Comparison of ENCODE assay signal across 1 cellular context in the genomic region with DNA sequence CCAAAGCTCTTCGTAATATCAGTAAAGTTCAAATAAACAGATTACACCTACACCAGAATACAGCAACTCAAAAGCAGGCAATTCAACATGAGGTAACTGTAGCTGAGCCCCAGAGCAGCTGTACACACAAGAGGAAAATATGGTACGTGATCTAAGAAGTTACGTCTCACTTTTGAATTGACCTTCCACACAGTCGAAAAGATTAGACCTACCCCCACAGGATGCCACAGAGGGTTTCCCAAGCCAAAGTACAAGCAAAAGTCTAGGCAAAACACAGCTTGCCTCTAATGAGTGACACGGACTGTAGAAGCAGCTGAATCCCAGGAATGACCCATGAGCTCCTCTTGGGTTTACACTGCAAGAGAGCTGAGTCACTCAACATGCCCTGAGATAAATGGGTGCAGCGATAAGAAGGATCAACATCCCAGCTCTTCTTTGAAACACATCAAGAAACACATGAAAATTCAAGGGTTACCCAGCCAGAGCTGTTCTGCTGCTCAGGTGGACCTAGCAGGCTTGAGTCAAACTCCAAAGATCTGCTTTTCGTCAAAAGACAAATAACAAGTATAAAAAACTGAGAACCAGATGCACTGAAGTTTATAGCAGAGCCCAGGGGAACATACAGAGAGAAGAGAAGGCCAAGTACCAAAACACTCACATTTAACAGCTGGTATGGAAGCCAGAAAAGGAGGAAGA.
TF ChIP-seq lines count a peak whose summit lies in the region.

No MANE protein-coding gene starts in this region.

TF ChIP-seq in HepG2, 621 proteins besides CTCF, POLR2A, EP300 and RAD21 (continued from another document and continues in another):
- TF ChIP-seq CHCHD3 (CRISPR knock-in tag; IDR thresholded peaks at IDR 0.05) (no peak), ZSCAN25 (CRISPR knock-in tag; IDR thresholded peaks at IDR 0.05) (no peak), ATF1 (CRISPR knock-in tag; IDR thresholded peaks at IDR 0.05) (peak; percentile 63; the same call in 1 of the 2 replicates), ZNF350 (CRISPR knock-in tag; IDR thresholded peaks at IDR 0.05; ENCODE audit: borderline replicate concordance, low read depth) (no peak; the same call in 1 of the 2 replicates), MED8 (CRISPR knock-in tag; IDR thresholded peaks at IDR 0.05; ENCODE audit: insufficient replicate concordance) (peak; percentile 84), ZFAT (CRISPR knock-in tag; conservative IDR thresholded peaks at IDR 0.05) (no peak), NFATC3 (CRISPR knock-in tag; IDR thresholded peaks at IDR 0.05) (no peak), GZF1 (CRISPR knock-in tag; IDR thresholded peaks at IDR 0.05) (no peak), NFIC (IDR thresholded peaks at IDR 0.05; ENCODE audit: low read length) (peak; percentile 88), ZNF773 (CRISPR knock-in tag; IDR thresholded peaks at IDR 0.05; ENCODE audit: borderline replicate concordance) (no peak), MAF1 (CRISPR knock-in tag; IDR thresholded peaks at IDR 0.05; ENCODE audit: borderline replicate concordance) (no peak), ZNF713 (CRISPR knock-in tag; IDR thresholded peaks at IDR 0.05) (no peak), GLI4 (CRISPR knock-in tag; IDR thresholded peaks at IDR 0.05; ENCODE audit: borderline replicate concordance) (no peak), SOX5 (CRISPR knock-in tag; IDR thresholded peaks at IDR 0.05; ENCODE audit: borderline replicate concordance) (peak; percentile 72), ZNF850 (CRISPR knock-in tag; conservative IDR thresholded peaks at IDR 0.05) (no peak), ZFP62 (CRISPR knock-in tag; IDR thresholded peaks at IDR 0.05) (no peak), ZNF232 (CRISPR knock-in tag; IDR thresholded peaks at IDR 0.05; ENCODE audit: borderline replicate concordance) (no peak), NAIF1 (CRISPR knock-in tag; IDR thresholded peaks at IDR 0.05; ENCODE audit: borderline replicate concordance) (0 out of 2 replicates have a peak, but pooled peaks have one; percentile 45), KLF6 (CRISPR knock-in tag; IDR thresholded peaks at IDR 0.05) (no peak), FOXP1 (IDR thresholded peaks at IDR 0.05) (no peak), FOXP1 (CRISPR knock-in tag; IDR thresholded peaks at IDR 0.05) (peak; percentile 79), FOXK1 (CRISPR knock-in tag; IDR thresholded peaks at IDR 0.05; ENCODE audit: borderline replicate concordance, low read depth) (no peak; the same call in 1 of the 2 replicates), SYNCRIP (IDR thresholded peaks at IDR 0.05; ENCODE audit: insufficient read depth, low read depth, low read length) (no peak), ZNF264 (CRISPR knock-in tag; IDR thresholded peaks at IDR 0.05) (peak; percentile 71), REL (CRISPR knock-in tag; conservative IDR thresholded peaks at IDR 0.05) (no peak), LCORL (IDR thresholded peaks at IDR 0.05) (0 out of 2 replicates have a peak, but pooled peaks have one; percentile 17), LCORL (CRISPR knock-in tag; IDR thresholded peaks at IDR 0.05) (peak; percentile 86), MYC (CRISPR knock-in tag; IDR thresholded peaks at IDR 0.05; ENCODE audit: borderline replicate concordance) (no peak), ZSCAN9 (CRISPR knock-in tag; IDR thresholded peaks at IDR 0.05; ENCODE audit: borderline replicate concordance) (peak; percentile 79), ZBTB3 (CRISPR knock-in tag; IDR thresholded peaks at IDR 0.05; ENCODE audit: borderline replicate concordance, low read depth) (no peak)
- TF ChIP-seq, protein P1, sequence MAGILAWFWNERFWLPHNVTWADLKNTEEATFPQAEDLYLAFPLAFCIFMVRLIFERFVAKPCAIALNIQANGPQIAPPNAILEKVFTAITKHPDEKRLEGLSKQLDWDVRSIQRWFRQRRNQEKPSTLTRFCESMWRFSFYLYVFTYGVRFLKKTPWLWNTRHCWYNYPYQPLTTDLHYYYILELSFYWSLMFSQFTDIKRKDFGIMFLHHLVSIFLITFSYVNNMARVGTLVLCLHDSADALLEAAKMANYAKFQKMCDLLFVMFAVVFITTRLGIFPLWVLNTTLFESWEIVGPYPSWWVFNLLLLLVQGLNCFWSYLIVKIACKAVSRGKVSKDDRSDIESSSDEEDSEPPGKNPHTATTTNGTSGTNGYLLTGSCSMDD (CRISPR knock-in tag; IDR thresholded peaks at IDR 0.05) = no peak
- TF ChIP-seq, protein P2, sequence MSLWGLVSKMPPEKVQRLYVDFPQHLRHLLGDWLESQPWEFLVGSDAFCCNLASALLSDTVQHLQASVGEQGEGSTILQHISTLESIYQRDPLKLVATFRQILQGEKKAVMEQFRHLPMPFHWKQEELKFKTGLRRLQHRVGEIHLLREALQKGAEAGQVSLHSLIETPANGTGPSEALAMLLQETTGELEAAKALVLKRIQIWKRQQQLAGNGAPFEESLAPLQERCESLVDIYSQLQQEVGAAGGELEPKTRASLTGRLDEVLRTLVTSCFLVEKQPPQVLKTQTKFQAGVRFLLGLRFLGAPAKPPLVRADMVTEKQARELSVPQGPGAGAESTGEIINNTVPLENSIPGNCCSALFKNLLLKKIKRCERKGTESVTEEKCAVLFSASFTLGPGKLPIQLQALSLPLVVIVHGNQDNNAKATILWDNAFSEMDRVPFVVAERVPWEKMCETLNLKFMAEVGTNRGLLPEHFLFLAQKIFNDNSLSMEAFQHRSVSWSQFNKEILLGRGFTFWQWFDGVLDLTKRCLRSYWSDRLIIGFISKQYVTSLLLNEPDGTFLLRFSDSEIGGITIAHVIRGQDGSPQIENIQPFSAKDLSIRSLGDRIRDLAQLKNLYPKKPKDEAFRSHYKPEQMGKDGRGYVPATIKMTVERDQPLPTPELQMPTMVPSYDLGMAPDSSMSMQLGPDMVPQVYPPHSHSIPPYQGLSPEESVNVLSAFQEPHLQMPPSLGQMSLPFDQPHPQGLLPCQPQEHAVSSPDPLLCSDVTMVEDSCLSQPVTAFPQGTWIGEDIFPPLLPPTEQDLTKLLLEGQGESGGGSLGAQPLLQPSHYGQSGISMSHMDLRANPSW (CRISPR knock-in tag; IDR thresholded peaks at IDR 0.05; ENCODE audit: borderline replicate concordance) = peak; percentile 23; the same call in 1 of the 2 replicates
- TF ChIP-seq, protein P3, sequence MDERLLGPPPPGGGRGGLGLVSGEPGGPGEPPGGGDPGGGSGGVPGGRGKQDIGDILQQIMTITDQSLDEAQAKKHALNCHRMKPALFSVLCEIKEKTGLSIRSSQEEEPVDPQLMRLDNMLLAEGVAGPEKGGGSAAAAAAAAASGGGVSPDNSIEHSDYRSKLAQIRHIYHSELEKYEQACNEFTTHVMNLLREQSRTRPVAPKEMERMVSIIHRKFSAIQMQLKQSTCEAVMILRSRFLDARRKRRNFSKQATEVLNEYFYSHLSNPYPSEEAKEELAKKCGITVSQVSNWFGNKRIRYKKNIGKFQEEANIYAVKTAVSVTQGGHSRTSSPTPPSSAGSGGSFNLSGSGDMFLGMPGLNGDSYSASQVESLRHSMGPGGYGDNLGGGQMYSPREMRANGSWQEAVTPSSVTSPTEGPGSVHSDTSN (CRISPR knock-in tag; IDR thresholded peaks at IDR 0.05) = peak; percentile 75
- TF ChIP-seq, protein P4, sequence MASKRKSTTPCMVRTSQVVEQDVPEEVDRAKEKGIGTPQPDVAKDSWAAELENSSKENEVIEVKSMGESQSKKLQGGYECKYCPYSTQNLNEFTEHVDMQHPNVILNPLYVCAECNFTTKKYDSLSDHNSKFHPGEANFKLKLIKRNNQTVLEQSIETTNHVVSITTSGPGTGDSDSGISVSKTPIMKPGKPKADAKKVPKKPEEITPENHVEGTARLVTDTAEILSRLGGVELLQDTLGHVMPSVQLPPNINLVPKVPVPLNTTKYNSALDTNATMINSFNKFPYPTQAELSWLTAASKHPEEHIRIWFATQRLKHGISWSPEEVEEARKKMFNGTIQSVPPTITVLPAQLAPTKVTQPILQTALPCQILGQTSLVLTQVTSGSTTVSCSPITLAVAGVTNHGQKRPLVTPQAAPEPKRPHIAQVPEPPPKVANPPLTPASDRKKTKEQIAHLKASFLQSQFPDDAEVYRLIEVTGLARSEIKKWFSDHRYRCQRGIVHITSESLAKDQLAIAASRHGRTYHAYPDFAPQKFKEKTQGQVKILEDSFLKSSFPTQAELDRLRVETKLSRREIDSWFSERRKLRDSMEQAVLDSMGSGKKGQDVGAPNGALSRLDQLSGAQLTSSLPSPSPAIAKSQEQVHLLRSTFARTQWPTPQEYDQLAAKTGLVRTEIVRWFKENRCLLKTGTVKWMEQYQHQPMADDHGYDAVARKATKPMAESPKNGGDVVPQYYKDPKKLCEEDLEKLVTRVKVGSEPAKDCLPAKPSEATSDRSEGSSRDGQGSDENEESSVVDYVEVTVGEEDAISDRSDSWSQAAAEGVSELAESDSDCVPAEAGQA (IDR thresholded peaks at IDR 0.05; ENCODE audit: low read depth) = no peak
- TF ChIP-seq, protein P4 (CRISPR knock-in tag; IDR thresholded peaks at IDR 0.05; ENCODE audit: borderline replicate concordance) = no peak
- TF ChIP-seq, protein P5, sequence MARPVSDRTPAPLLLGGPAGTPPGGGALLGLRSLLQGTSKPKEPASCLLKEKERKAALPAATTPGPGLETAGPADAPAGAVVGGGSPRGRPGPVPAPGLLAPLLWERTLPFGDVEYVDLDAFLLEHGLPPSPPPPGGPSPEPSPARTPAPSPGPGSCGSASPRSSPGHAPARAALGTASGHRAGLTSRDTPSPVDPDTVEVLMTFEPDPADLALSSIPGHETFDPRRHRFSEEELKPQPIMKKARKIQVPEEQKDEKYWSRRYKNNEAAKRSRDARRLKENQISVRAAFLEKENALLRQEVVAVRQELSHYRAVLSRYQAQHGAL (CRISPR knock-in tag; IDR thresholded peaks at IDR 0.05; ENCODE audit: not compliant biosample characterization) = no peak
- TF ChIP-seq, protein P6, sequence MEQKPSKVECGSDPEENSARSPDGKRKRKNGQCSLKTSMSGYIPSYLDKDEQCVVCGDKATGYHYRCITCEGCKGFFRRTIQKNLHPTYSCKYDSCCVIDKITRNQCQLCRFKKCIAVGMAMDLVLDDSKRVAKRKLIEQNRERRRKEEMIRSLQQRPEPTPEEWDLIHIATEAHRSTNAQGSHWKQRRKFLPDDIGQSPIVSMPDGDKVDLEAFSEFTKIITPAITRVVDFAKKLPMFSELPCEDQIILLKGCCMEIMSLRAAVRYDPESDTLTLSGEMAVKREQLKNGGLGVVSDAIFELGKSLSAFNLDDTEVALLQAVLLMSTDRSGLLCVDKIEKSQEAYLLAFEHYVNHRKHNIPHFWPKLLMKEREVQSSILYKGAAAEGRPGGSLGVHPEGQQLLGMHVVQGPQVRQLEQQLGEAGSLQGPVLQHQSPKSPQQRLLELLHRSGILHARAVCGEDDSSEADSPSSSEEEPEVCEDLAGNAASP (CRISPR knock-in tag; IDR thresholded peaks at IDR 0.05; ENCODE audit: borderline replicate concordance) = peak; percentile 61; the same call in 1 of the 2 replicates
- TF ChIP-seq, protein P7, sequence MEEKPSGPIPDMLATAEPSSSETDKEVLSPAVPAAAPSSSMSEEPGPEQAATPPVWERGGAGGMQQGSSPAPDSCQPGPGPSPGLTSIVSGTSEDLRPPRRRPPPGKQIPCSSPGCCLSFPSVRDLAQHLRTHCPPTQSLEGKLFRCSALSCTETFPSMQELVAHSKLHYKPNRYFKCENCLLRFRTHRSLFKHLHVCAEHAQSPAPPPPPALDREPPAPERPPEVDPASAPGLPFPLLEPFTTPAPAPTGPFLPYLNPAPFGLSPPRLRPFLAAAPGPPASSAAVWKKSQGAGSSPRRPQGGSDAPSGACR (CRISPR knock-in tag; IDR thresholded peaks at IDR 0.05) = no peak
- TF ChIP-seq, protein P8, sequence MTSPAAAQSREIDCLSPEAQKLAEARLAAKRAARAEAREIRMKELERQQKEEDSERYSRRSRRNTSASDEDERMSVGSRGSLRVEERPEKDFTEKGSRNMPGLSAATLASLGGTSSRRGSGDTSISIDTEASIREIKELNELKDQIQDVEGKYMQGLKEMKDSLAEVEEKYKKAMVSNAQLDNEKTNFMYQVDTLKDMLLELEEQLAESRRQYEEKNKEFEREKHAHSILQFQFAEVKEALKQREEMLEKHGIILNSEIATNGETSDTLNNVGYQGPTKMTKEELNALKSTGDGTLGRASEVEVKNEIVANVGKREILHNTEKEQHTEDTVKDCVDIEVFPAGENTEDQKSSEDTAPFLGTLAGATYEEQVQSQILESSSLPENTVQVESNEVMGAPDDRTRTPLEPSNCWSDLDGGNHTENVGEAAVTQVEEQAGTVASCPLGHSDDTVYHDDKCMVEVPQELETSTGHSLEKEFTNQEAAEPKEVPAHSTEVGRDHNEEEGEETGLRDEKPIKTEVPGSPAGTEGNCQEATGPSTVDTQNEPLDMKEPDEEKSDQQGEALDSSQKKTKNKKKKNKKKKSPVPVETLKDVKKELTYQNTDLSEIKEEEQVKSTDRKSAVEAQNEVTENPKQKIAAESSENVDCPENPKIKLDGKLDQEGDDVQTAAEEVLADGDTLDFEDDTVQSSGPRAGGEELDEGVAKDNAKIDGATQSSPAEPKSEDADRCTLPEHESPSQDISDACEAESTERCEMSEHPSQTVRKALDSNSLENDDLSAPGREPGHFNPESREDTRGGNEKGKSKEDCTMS (CRISPR knock-in tag; conservative IDR thresholded peaks at IDR 0.05) = no peak
- TF ChIP-seq, protein P9, sequence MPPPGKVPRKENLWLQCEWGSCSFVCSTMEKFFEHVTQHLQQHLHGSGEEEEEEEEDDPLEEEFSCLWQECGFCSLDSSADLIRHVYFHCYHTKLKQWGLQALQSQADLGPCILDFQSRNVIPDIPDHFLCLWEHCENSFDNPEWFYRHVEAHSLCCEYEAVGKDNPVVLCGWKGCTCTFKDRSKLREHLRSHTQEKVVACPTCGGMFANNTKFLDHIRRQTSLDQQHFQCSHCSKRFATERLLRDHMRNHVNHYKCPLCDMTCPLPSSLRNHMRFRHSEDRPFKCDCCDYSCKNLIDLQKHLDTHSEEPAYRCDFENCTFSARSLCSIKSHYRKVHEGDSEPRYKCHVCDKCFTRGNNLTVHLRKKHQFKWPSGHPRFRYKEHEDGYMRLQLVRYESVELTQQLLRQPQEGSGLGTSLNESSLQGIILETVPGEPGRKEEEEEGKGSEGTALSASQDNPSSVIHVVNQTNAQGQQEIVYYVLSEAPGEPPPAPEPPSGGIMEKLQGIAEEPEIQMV (CRISPR knock-in tag; IDR thresholded peaks at IDR 0.05; ENCODE audit: low read depth) = no peak
